13 cellular contexts compared by ENCODE assay signal in genomic region chr22:21457023-21457787, GRCh38. TPM values are rescaled to one million over a fixed set of nuclear protein-coding genes. Genes with fewer than 3 reads are reported as not detected.
DNase-seq lines count a peak whose midpoint lies in the region; ATAC-seq and TF ChIP-seq lines count a peak whose summit lies in the region.
"Had no signal": no experiment of that assay in that cellular context is flagged by ENCODE, and none has a peak within 500 bp of the region (broad histone marks: within the 10 kb centered on the region; RNA-seq: fewer than 3 reads in every experiment).

No MANE protein-coding gene starts in this region.

- no peak overlapping the region for H3K9ac ChIP-seq in mammary epithelial cell (ENCODE audit: insufficient read depth, low read length)

- TF ChIP-seq CTCF in MCF 10A (IDR thresholded peaks at IDR 0.05; ENCODE audit: unreplicated experiment), result no peak
- TF ChIP-seq CTCF in mammary epithelial cell (conservative IDR thresholded peaks at IDR 0.05 in 1 of 2, IDR thresholded peaks at IDR 0.05 in 1 of 2; ENCODE audit: extremely low read depth in 1 of 2, insufficient read depth in 1 of 2, low read depth in 1 of 2, low read length in 2 of 2), result no peak
- TF ChIP-seq CTCF in lower lobe of right lung (IDR thresholded peaks at IDR 0.05), result no peak
- TF ChIP-seq CTCF in upper lobe of left lung (IDR thresholded peaks at IDR 0.05), result no peak
- TF ChIP-seq CTCF in gastrocnemius medialis (IDR thresholded peaks at IDR 0.05 in 4 of 5, conservative IDR thresholded peaks at IDR 0.05 in 1 of 5), result no peak

- H3K4me1 ChIP-seq in mammary epithelial cell (ENCODE audit: insufficient read depth, low read length) (no peaks in the 10 kb centered on the region), lower lobe of right lung (peaks cover 12% of the 10 kb centered on the region), upper lobe of left lung (peaks cover 0 to 14% (median 0%) of the 10 kb centered on the region in 4 donors), gastrocnemius medialis (no peaks in the 10 kb centered on the region)

- no peaks in the 10 kb centered on the region for H3K27me3 ChIP-seq in mammary epithelial cell (ENCODE audit: insufficient read depth, low read length)
- no peaks in the 10 kb centered on the region for H3K27me3 ChIP-seq in lower lobe of right lung (ENCODE audit: low read depth)
- no peaks in the 10 kb centered on the region for H3K27me3 ChIP-seq in upper lobe of left lung
- no peaks in the 10 kb centered on the region for H3K27me3 ChIP-seq in gastrocnemius medialis
- H3K27me3 ChIP-seq: SJSA1 had no signal

- H3K4me1 Mint-ChIP-seq in MCF 10A (ENCODE audit: insufficient read depth, unreplicated experiment), result no peaks in the 10 kb centered on the region
- H3K4me1 Mint-ChIP-seq in central memory CD8-positive, alpha-beta T cell, result no peaks in the 10 kb centered on the region
- H3K4me1 Mint-ChIP-seq: activated naive CD8-positive, alpha-beta T cell treated with anti-CD3 and anti-CD28 coated beads, Interleukin-2, amount 10 ng/mL, durations not matched to agents 7 days and 5 days had no signal

- BruUV-seq in MCF 10A (replicated peaks; lab: Mats Ljungman, UMichigan) (no TSS peak), mammary epithelial cell (replicated peaks; lab: Mats Ljungman, UMichigan) (no TSS peak)

- intact Hi-C loops in MCF 10A (cut with micrococcal nuclease) (no loop called here), mammary epithelial cell (cut with micrococcal nuclease) (no loop called here), lower lobe of right lung (cut with DNase I) (no loop called here), gastrocnemius medialis (cut with DNase I; ENCODE audit: low total_unique reads) (no loop called here)

- H3K36me3 Mint-ChIP-seq in MCF 10A (ENCODE audit: insufficient read depth, unreplicated experiment), result no peaks in the 10 kb centered on the region
- H3K36me3 Mint-ChIP-seq in central memory CD8-positive, alpha-beta T cell (ENCODE audit: insufficient read depth), result no peaks in the 10 kb centered on the region
- H3K36me3 Mint-ChIP-seq: activated naive CD8-positive, alpha-beta T cell treated with anti-CD3 and anti-CD28 coated beads, Interleukin-2, amount 10 ng/mL, durations not matched to agents 7 days and 5 days had no signal

- H2AFZ ChIP-seq in mammary epithelial cell (ENCODE audit: low read depth, low read length), result no peak overlapping the region

- 94% methylated on average over 19 of the region's 19 CpGs for WGBS in mammary epithelial cell (ENCODE audit: low coverage, missing lambda C conversion rate)
- 79 to 82% methylated on average over 19 of the region's 19 CpGs for WGBS in upper lobe of left lung, 2 donors

- no peak overlapping the region for H3K4me2 ChIP-seq in mammary epithelial cell (ENCODE audit: insufficient read depth, low read depth, low read length)

- no peak for TF ChIP-seq EP300 in upper lobe of left lung (IDR thresholded peaks at IDR 0.05)

- no peak overlapping the region for H3K27ac ChIP-seq in mammary epithelial cell (ENCODE audit: insufficient read depth, low read depth, low read length)
- H3K27ac ChIP-seq in lower lobe of right lung, result no peak overlapping the region
- H3K27ac ChIP-seq in upper lobe of left lung, result peak overlapping the region in 1 of 4 donors; percentile 1
- H3K27ac ChIP-seq in gastrocnemius medialis, result no peak overlapping the region
- H3K27ac ChIP-seq: SJSA1, thoracic aorta had no signal

- no peaks in the 10 kb centered on the region for H3K79me2 ChIP-seq in mammary epithelial cell (ENCODE audit: insufficient read depth, low read length)

- no peak overlapping the region for H3K4me3 ChIP-seq in mammary epithelial cell (replicated peaks in 1 of 3; ENCODE audit: insufficient read depth in 1 of 3, low read depth in 2 of 3, low read length in 3 of 3)
- no peak overlapping the region for H3K4me3 ChIP-seq in lower lobe of right lung
- H3K4me3 ChIP-seq in upper lobe of left lung, result no peak overlapping the region
- no peak overlapping the region for H3K4me3 ChIP-seq in gastrocnemius medialis
- H3K4me3 ChIP-seq: SJSA1, thoracic aorta had no signal

- no peaks in the 10 kb centered on the region for H3K9me3 ChIP-seq in mammary epithelial cell (replicated peaks; ENCODE audit: insufficient read depth, low read length)
- no peaks in the 10 kb centered on the region for H3K9me3 ChIP-seq in lower lobe of right lung
- H3K9me3 ChIP-seq in upper lobe of left lung, result no peaks in the 10 kb centered on the region
- H3K9me3 ChIP-seq in gastrocnemius medialis, result no peaks in the 10 kb centered on the region
- H3K9me3 ChIP-seq: SJSA1, thoracic aorta had no signal

- H3K36me3 ChIP-seq in mammary epithelial cell (ENCODE audit: insufficient read depth, low read length) (no peaks in the 10 kb centered on the region), lower lobe of right lung (no peaks in the 10 kb centered on the region), upper lobe of left lung (no peaks in the 10 kb centered on the region), gastrocnemius medialis (no peaks in the 10 kb centered on the region)
- H3K36me3 ChIP-seq: SJSA1, thoracic aorta had no signal

- POLR2A ChIA-PET in MCF 10A (lab: Yijun Ruan, JAX), result interaction anchor here (0.7 kb wide), 1 partner anchor 618 kb away, joined by 3 read pairs; no protein-coding TSS in a partner anchor

- CTCF ChIA-PET in MCF 10A (lab: Yijun Ruan, JAX), result interaction anchor here (0.6 kb wide), 1 partner anchor 8 kb away, joined by 6 read pairs; no protein-coding TSS in a partner anchor
- CTCF ChIA-PET in mammary epithelial cell (lab: Charles Lee; ENCODE audit: low non-redundant PET), result interaction anchor here (0.5 kb wide), 1 partner anchor 77 kb away, joined by 3 read pairs; no protein-coding TSS in a partner anchor

- in situ Hi-C loops in mammary epithelial cell (cut with MboI; ENCODE audit: low sequenced_read_pairs in 2 of 2) (no loop called here), gastrocnemius medialis (cut with MboI; ENCODE audit: low sequenced_read_pairs in 4 of 4) (no loop called here)

- dilution Hi-C loops in mammary epithelial cell (cut with HindIII; ENCODE audit: low sequenced_read_pairs), result no loop called here

- no peak overlapping the region for H3K4me3 Mint-ChIP-seq in MCF 10A (ENCODE audit: unreplicated experiment)
- no peak overlapping the region for H3K4me3 Mint-ChIP-seq in central memory CD8-positive, alpha-beta T cell
- H3K4me3 Mint-ChIP-seq: activated naive CD8-positive, alpha-beta T cell treated with anti-CD3 and anti-CD28 coated beads, Interleukin-2, amount 10 ng/mL, durations not matched to agents 7 days and 5 days had no signal

- no peak for ATAC-seq in central memory CD8-positive, alpha-beta T cell (replicated peaks; ENCODE audit: extremely low read depth, poor library complexity, severe bottlenecking)
- ATAC-seq in lower lobe of right lung, result peak; percentile 76 to 84
- ATAC-seq in upper lobe of left lung (ENCODE audit: low FRiP score in 2 of 2), result peak; percentile 17 to 64
- ATAC-seq in HG03354 (IDR thresholded peaks at IDR 0.05; ENCODE audit: poor library complexity, severe bottlenecking, unreplicated experiment), result no peak
- no peak for ATAC-seq in gastrocnemius medialis

- no peak overlapping the region for H3K27ac Mint-ChIP-seq in MCF 10A (ENCODE audit: low read depth, unreplicated experiment)
- H3K27ac Mint-ChIP-seq in central memory CD8-positive, alpha-beta T cell (ENCODE audit: low read depth), result peak overlapping the region; percentile 68
- H3K27ac Mint-ChIP-seq: activated naive CD8-positive, alpha-beta T cell treated with anti-CD3 and anti-CD28 coated beads, Interleukin-2, amount 10 ng/mL, durations not matched to agents 7 days and 5 days had no signal

- DNase-seq in MCF 10A (ENCODE audit: unreplicated experiment), result peak; percentile 43
- DNase-seq in mammary epithelial cell, result no peak
- DNase-seq in central memory CD8-positive, alpha-beta T cell (ENCODE audit: low spot score in 2 of 2), result peak in 1 of 2 donors; percentile 8
- peak; percentile 47 for DNase-seq in lower lobe of right lung
- DNase-seq in upper lobe of left lung, result peak; percentile 50 to 70
- no peak for DNase-seq in gastrocnemius medialis
- no peak for DNase-seq in superior temporal gyrus (ENCODE audit: extremely low spot score)
- DNase-seq: activated naive CD8-positive, alpha-beta T cell treated with anti-CD3 and anti-CD28 coated beads, Interleukin-2, amount 10 ng/mL, durations not matched to agents 7 days and 5 days; KG1; NCI-H1694 treated with DMSO at 0.1 percent for 48 hours had no signal

- no peaks in the 10 kb centered on the region for H4K20me1 ChIP-seq in mammary epithelial cell (ENCODE audit: insufficient read depth, low read length)

- TF ChIP-seq POLR2A in upper lobe of left lung (IDR thresholded peaks at IDR 0.05) (no peak), gastrocnemius medialis (IDR thresholded peaks at IDR 0.05) (no peak)

- H3K9me3 Mint-ChIP-seq in MCF 10A (ENCODE audit: unreplicated experiment), result no peaks in the 10 kb centered on the region
- H3K9me3 Mint-ChIP-seq in central memory CD8-positive, alpha-beta T cell, result no peaks in the 10 kb centered on the region
- H3K9me3 Mint-ChIP-seq: activated naive CD8-positive, alpha-beta T cell treated with anti-CD3 and anti-CD28 coated beads, Interleukin-2, amount 10 ng/mL, durations not matched to agents 7 days and 5 days had no signal

- H3K27me3 Mint-ChIP-seq in MCF 10A (ENCODE audit: insufficient read depth, unreplicated experiment), result no peaks in the 10 kb centered on the region
- no peaks in the 10 kb centered on the region for H3K27me3 Mint-ChIP-seq in central memory CD8-positive, alpha-beta T cell
- H3K27me3 Mint-ChIP-seq: activated naive CD8-positive, alpha-beta T cell treated with anti-CD3 and anti-CD28 coated beads, Interleukin-2, amount 10 ng/mL, durations not matched to agents 7 days and 5 days had no signal

RNA-seq across cellular contexts. Expression of gene TMEM191C, which starts 10.0 kb away (rescaled TPM):
- total RNA-seq in MCF 10A (2022) (0.75 and 1.4 TPM in 2 replicates), mammary epithelial cell (1 to 10 TPM in 1 of 2 donors, under 1 TPM in 1; 0.67 to 1.5 TPM), lower lobe of right lung (3.5 TPM), upper lobe of left lung (1 to 10 TPM in 5 of 6 donors, under 1 TPM in 1; 1.00 to 2.9 (median 1.5) TPM), gastrocnemius medialis (under 1 TPM in 1 of 4 donors, not detected in 3; 0.16 TPM)
- 0.85 TPM for polyA plus RNA-seq in mammary epithelial cell
- not detected for polyA minus RNA-seq in mammary epithelial cell

RNA-seq across cellular contexts. Expression of gene HIC2, which starts 40.0 kb away (rescaled TPM):
- total RNA-seq in MCF 10A (2022) (2.2 and 2.5 TPM in 2 replicates), mammary epithelial cell (1 to 10 TPM; 2.9 to 3.0 TPM), lower lobe of right lung (5.7 TPM), upper lobe of left lung (10 to 100 TPM in 1 of 6 donors, 1 to 10 TPM in 5; 4.4 to 11.5 (median 5.7) TPM), gastrocnemius medialis (1 to 10 TPM; 1.5 to 4.0 (median 2.0) TPM)
- 0.70 TPM for polyA plus RNA-seq in mammary epithelial cell
- 1.1 TPM for polyA minus RNA-seq in mammary epithelial cell

Comparison
In these comparisons a context has a peak if more than half of its experiments do, and no peak if none do; other contexts are left out.
1. DNase-seq: peak in MCF 10A (single experiment), lower lobe of right lung (single experiment) and upper lobe of left lung (2 of 2); none in mammary epithelial cell (single experiment), gastrocnemius medialis (0 of 2) and superior temporal gyrus (single experiment).
2. ATAC-seq: peak in lower lobe of right lung (2 of 2) and upper lobe of left lung (2 of 2); none in central memory CD8-positive, alpha-beta T cell (single experiment), HG03354 (single experiment) and gastrocnemius medialis (0 of 2).